15 cellular contexts compared by ENCODE assay signal in the genomic region with DNA sequence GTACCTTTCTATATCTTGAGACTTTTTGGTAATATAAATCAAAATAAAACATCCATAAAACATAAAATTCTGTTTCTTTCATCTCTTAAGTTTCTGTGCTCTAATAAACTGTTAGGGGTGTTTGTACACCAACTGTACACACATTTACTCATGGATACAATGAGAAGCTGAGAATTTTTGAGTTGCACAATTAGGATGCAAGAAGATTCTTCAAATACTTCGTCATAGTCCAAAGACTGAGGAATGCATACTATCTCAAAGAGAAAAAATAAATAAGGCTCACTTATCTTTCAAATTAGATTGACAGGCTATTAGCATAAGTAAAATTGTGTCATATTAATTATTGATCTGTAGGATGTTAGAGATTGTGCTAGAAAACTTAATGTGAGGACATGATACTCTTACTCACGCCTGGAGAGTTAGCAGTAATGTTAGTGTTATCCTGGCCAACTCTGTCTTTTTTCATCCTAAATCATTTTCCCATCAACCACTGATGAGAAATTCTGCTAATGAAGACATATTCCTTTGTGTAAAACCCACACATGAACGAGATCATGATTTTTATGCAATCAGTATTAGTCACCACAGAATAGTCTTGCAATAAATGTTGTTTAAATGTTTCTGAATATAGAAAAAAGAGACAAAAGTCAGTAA.
DNase-seq lines count a peak whose midpoint lies in the region; ATAC-seq and TF ChIP-seq lines count a peak whose summit lies in the region.
"Had no signal": no experiment of that assay in that cellular context is flagged by ENCODE, and none has a peak within 500 bp of the region (broad histone marks: within the 10 kb centered on the region; RNA-seq: fewer than 3 reads in every experiment).

No MANE protein-coding gene starts in this region.

- no peaks in the 10 kb centered on the region for H4K20me1 ChIP-seq in fibroblast of lung (ENCODE audit: control insufficient read depth, extremely low read depth, insufficient read depth, low read length)
- H4K20me1 ChIP-seq: BLaER1 had no signal

- TF ChIP-seq CTCF in AG09319 (IDR thresholded peaks at IDR 0.05; ENCODE audit: low read depth, low read length) (no peak), fibroblast of lung (conservative IDR thresholded peaks at IDR 0.05 in 1 of 2, IDR thresholded peaks at IDR 0.05 in 1 of 2; ENCODE audit: low read depth in 1 of 2, low read length in 2 of 2) (no peak), omental fat pad (IDR thresholded peaks at IDR 0.05) (no peak)

- ATAC-seq in omental fat pad (ENCODE audit: low FRiP score) (peak; percentile 71), HG03139 (IDR thresholded peaks at IDR 0.05; ENCODE audit: unreplicated experiment) (no peak), GM21515 (IDR thresholded peaks at IDR 0.05; ENCODE audit: unreplicated experiment) (no peak)

- no peaks in the 10 kb centered on the region for H3K27me3 ChIP-seq in fibroblast of lung (ENCODE audit: control insufficient read depth, insufficient read depth, low read length)
- H3K27me3 ChIP-seq: BLaER1, neural progenitor cell, SJSA1 had no signal

- no peaks in the 10 kb centered on the region for H3K79me2 ChIP-seq in fibroblast of lung (ENCODE audit: control insufficient read depth, insufficient read depth, low read length)

- no peak overlapping the region for H2AFZ ChIP-seq in fibroblast of lung (ENCODE audit: low read length)
- H2AFZ ChIP-seq: neural progenitor cell had no signal

- H3K27ac ChIP-seq in fibroblast of lung (ENCODE audit: insufficient read depth, low read length), result no peak overlapping the region
- H3K27ac ChIP-seq: BLaER1, neural progenitor cell, SJSA1 had no signal

- H3K4me2 ChIP-seq in fibroblast of lung (ENCODE audit: extremely low read depth, insufficient read depth, low read length), result no peak overlapping the region
- H3K4me2 ChIP-seq: BLaER1, neural progenitor cell had no signal

- no peak overlapping the region for H3K9ac ChIP-seq in fibroblast of lung (ENCODE audit: insufficient read depth, low read length)
- H3K9ac ChIP-seq: BLaER1, neural progenitor cell had no signal

- no peaks in the 10 kb centered on the region for H3K9me3 ChIP-seq in fibroblast of lung (ENCODE audit: control insufficient read depth, insufficient read depth, low read depth, low read length)

- no peaks in the 10 kb centered on the region for H3K36me3 ChIP-seq in fibroblast of lung (ENCODE audit: control insufficient read depth, insufficient read depth, low read length)
- H3K36me3 ChIP-seq: BLaER1, neural progenitor cell, SJSA1 had no signal

- DNase-seq in AG09319 (ENCODE audit: extremely low read depth, low read depth) (peak; percentile 40), NCI-H226 (peak; percentile 86), fibroblast of lung (ENCODE audit: low read depth in 2 of 2) (peak; percentile 52 to 84), omental fat pad (ENCODE audit: low spot score) (no peak), activated T-cell treated with anti-CD3 and anti-CD28 coated beads for 4 hours (no peak)
- no peak for DNase-seq in activated CD4-positive, CD25-positive, alpha-beta regulatory T cell treated with anti-CD3 and anti-CD28 coated beads, Interleukin-2, amount 50 U/mL, for 72 hours
- DNase-seq: activated naive CD4-positive, alpha-beta T cell; DMS79; NCI-H2171 treated with DMSO at 0.1 percent for 48 hours; small intestine had no signal

- H3K4me1 ChIP-seq in fibroblast of lung (ENCODE audit: control insufficient read depth, extremely low read depth, insufficient read depth, low read length), result peaks cover 2% of the 10 kb centered on the region
- H3K4me1 ChIP-seq: neural progenitor cell, SJSA1 had no signal

- H3K4me3 ChIP-seq in fibroblast of lung (replicated peaks in 1 of 4; ENCODE audit: control extremely low read depth in 1 of 4, insufficient read depth in 1 of 4, low read depth in 3 of 4, low read length in 4 of 4), result no peak overlapping the region
- H3K4me3 ChIP-seq: BLaER1, neural progenitor cell, SJSA1 had no signal

Comparison
In these comparisons a context has a peak if more than half of its experiments do, and no peak if none do; other contexts are left out.
1. DNase-seq: peak in AG09319 (single experiment), NCI-H226 (single experiment) and fibroblast of lung (2 of 2); none in omental fat pad (single experiment), activated T-cell treated with anti-CD3 and anti-CD28 coated beads for 4 hours (single experiment) and activated CD4-positive, CD25-positive, alpha-beta regulatory T cell treated with anti-CD3 and anti-CD28 coated beads, Interleukin-2, amount 50 U/mL, for 72 hours (single experiment).